23 cellular contexts compared by ENCODE assay signal in the genomic region with DNA sequence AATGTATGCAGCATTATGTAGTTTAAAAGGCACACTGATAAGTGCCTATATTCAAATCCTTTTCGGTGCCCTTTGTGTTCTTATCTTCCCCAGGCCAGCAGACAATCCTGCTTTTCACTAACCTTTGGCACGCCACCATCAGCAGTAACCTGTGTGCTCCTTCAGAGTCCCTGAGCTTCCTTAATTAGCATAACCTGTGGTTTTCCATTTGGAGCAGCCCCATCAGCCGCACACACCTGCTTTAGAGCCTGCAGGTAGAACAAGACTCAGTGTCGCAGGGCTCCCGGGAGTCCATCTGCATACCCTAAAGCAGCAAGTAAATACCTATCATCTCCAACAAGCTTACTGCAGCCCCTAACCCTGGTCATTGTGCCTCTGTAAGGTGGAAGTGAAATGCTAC.
DNase-seq lines count a peak whose midpoint lies in the region; ATAC-seq, FAIRE-seq and TF ChIP-seq lines count a peak whose summit lies in the region.
"Had no signal": no experiment of that assay in that cellular context is flagged by ENCODE, and none has a peak within 500 bp of the region (broad histone marks: within the 10 kb centered on the region; RNA-seq: fewer than 3 reads in every experiment).

No MANE protein-coding gene starts in this region.

- no peak for TF ChIP-seq EP300 in transverse colon (IDR thresholded peaks at IDR 0.05; ENCODE audit: low read depth)

- intact Hi-C loops in transverse colon (cut with DNase I; ENCODE audit: low total_unique reads), result no loop called here

- FAIRE-seq in urothelium cell line (lab: Jason Lieb, UNC), result no peak
- FAIRE-seq: bronchial epithelial cell, G401.6 had no signal

- no peak for DNase-seq in Karpas-422
- peak; percentile 54 to 70 for DNase-seq in NCI-H526 (lab: John Stamatoyannopoulos, UW)
- DNase-seq in iPS DF 6.9 (ENCODE audit: low read depth, low spot score), result peak; percentile 67
- peak; percentile 24 for DNase-seq in transverse colon
- DNase-seq in urothelium cell line (ENCODE audit: low spot score), result no peak
- DNase-seq in activated naive CD4-positive, alpha-beta T cell (lab: John Stamatoyannopoulos, UW), result no peak
- DNase-seq: activated CD4-positive, CD25-positive, alpha-beta regulatory T cell treated with anti-CD3 and anti-CD28 coated beads, Interleukin-2, amount 50 U/mL, for 72 hours; COR-L47; dorsolateral prefrontal cortex; erythroblast; HFFc6; immature natural killer cell; mesenchymal stem cell; natural killer cell; NCI-H1436; NCI-H774; stimulated activated CD4-positive, alpha-beta T cell treated with anti-CD3 and anti-CD28 coated beads, Interleukin-4, amount 100 ng/mL, for 4 hours; T1000 had no signal

- no peaks in the 10 kb centered on the region for H3K9me2 ChIP-seq in Karpas-422 (replicated peaks; ENCODE audit: insufficient read depth, low read length)

- no peaks in the 10 kb centered on the region for H3K27me3 ChIP-seq in Karpas-422 (ENCODE audit: low read length)
- H3K27me3 ChIP-seq in iPS DF 6.9 (ENCODE audit: control insufficient read depth, insufficient read depth, low read length), result no peaks in the 10 kb centered on the region
- no peaks in the 10 kb centered on the region for H3K27me3 ChIP-seq in transverse colon
- H3K27me3 ChIP-seq: gastroesophageal sphincter had no signal

- H4K20me1 ChIP-seq in Karpas-422 (ENCODE audit: insufficient read depth, low read depth, low read length), result no peaks in the 10 kb centered on the region

- no peak for TF ChIP-seq POLR2A in transverse colon (IDR thresholded peaks at IDR 0.05)

- no peak for ATAC-seq in HG03521 (IDR thresholded peaks at IDR 0.05; ENCODE audit: unreplicated experiment)
- ATAC-seq: gastroesophageal sphincter, natural killer cell, SK-N-SH treated with all-trans-retinoic acid at 6 μM for 48 hours had no signal

- H3K27ac ChIP-seq in Karpas-422 (ENCODE audit: low read length), result no peak overlapping the region
- H3K27ac ChIP-seq in iPS DF 6.9 (ENCODE audit: low read length), result no peak overlapping the region
- no peak overlapping the region for H3K27ac ChIP-seq in transverse colon
- H3K27ac ChIP-seq: dorsolateral prefrontal cortex, gastroesophageal sphincter had no signal

- H3K4me3 ChIP-seq in Karpas-422 (ENCODE audit: low read length), result no peak overlapping the region
- H3K4me3 ChIP-seq in iPS DF 6.9 (ENCODE audit: low read length), result no peak overlapping the region
- H3K4me3 ChIP-seq in transverse colon, result no peak overlapping the region
- H3K4me3 ChIP-seq: dorsolateral prefrontal cortex, gastroesophageal sphincter had no signal

- no peak overlapping the region for H3K4me2 ChIP-seq in Karpas-422 (ENCODE audit: low read depth, low read length, poor library complexity, severe bottlenecking)

- H2AFZ ChIP-seq in Karpas-422 (ENCODE audit: low read length), result peak overlapping the region; percentile 52; the same call in 1 of the 2 replicates

- in situ Hi-C loops in transverse colon (cut with MboI; ENCODE audit: low pct_ligation_motif_present in 1 of 4, low pct_unique_long_range_greater_than_20kb in 1 of 4, low sequenced_read_pairs in 3 of 4), result no loop called here

- no CpG with 5 or more reads among the region's 5 CpGs for WGBS in iPS DF 6.9 (ENCODE audit: insufficient coverage, insufficient read length)
- WGBS in transverse colon (ENCODE audit: low coverage in 1 of 2), 2 donors, result 31 to 42% methylated on average over 2 to 5 of the region's 5 CpGs

- no peak for TF ChIP-seq CTCF in transverse colon (IDR thresholded peaks at IDR 0.05)

- no peaks in the 10 kb centered on the region for H3K9me3 ChIP-seq in Karpas-422 (ENCODE audit: low read length)
- no peaks in the 10 kb centered on the region for H3K9me3 ChIP-seq in iPS DF 6.9 (ENCODE audit: control insufficient read depth, insufficient read depth, low read length)
- no peaks in the 10 kb centered on the region for H3K9me3 ChIP-seq in transverse colon
- H3K9me3 ChIP-seq: gastroesophageal sphincter had no signal

- H3K36me3 ChIP-seq in Karpas-422 (ENCODE audit: insufficient read depth, low read length) (no peaks in the 10 kb centered on the region), iPS DF 6.9 (ENCODE audit: control insufficient read depth, insufficient read depth, low read length) (no peaks in the 10 kb centered on the region), transverse colon (no peaks in the 10 kb centered on the region)
- H3K36me3 ChIP-seq: gastroesophageal sphincter had no signal

- H3K4me1 ChIP-seq in Karpas-422 (ENCODE audit: low read length) (peaks cover 38% of the 10 kb centered on the region), iPS DF 6.9 (ENCODE audit: control insufficient read depth, insufficient read depth, low read length) (no peaks in the 10 kb centered on the region), transverse colon (no peaks in the 10 kb centered on the region)
- H3K4me1 ChIP-seq: gastroesophageal sphincter had no signal

- H3K9ac ChIP-seq in Karpas-422 (ENCODE audit: low read length), result no peak overlapping the region

- H3K79me2 ChIP-seq in Karpas-422 (ENCODE audit: low read length), result no peaks in the 10 kb centered on the region

Comparison
In these comparisons a context has a peak if more than half of its experiments do, and no peak if none do; other contexts are left out.
1. DNase-seq: peak in NCI-H526 (2 of 2), iPS DF 6.9 (single experiment) and transverse colon (single experiment); none in Karpas-422 (single experiment), urothelium cell line (single experiment) and activated naive CD4-positive, alpha-beta T cell (0 of 4).